9 cellular contexts compared by ENCODE assay signal in genomic region chr18:59902180-59902992, GRCh38. TPM values are rescaled to one million over a fixed set of nuclear protein-coding genes. Genes with fewer than 3 reads are reported as not detected.
DNase-seq lines count a peak whose midpoint lies in the region; ATAC-seq and TF ChIP-seq lines count a peak whose summit lies in the region.
"Had no signal": no experiment of that assay in that cellular context is flagged by ENCODE, and none has a peak within 500 bp of the region (broad histone marks: within the 10 kb centered on the region; RNA-seq: fewer than 3 reads in every experiment).

No MANE protein-coding gene starts in this region.

- no peak for TF ChIP-seq CTCF in heart left ventricle (IDR thresholded peaks at IDR 0.05)

- H3K9ac ChIP-seq in HUES48 (ENCODE audit: low read depth, low read length), result peak overlapping the region; percentile 93

- H3K27ac Mint-ChIP-seq in activated naive CD8-positive, alpha-beta T cell treated with anti-CD3 and anti-CD28 coated beads, Interleukin-2, amount 50 U/mL, for 24 hours, result peak overlapping the region; percentile 97

- peaks cover 45% of the 10 kb centered on the region for H3K36me3 Mint-ChIP-seq in activated naive CD8-positive, alpha-beta T cell treated with anti-CD3 and anti-CD28 coated beads, Interleukin-2, amount 50 U/mL, for 24 hours (ENCODE audit: low read depth)

- DNase-seq in DMS 273 treated with DMSO at 0.1 percent for 48 hours (lab: John Stamatoyannopoulos, UW) (peak; percentile 18), kidney tubule cell (ENCODE audit: low spot score) (peak; percentile 81), NCI-H446 treated with DMSO at 0.1 percent for 48 hours (lab: John Stamatoyannopoulos, UW) (no peak), heart left ventricle (no peak)
- DNase-seq in activated naive CD8-positive, alpha-beta T cell treated with anti-CD3 and anti-CD28 coated beads, Interleukin-2, amount 50 U/mL, for 24 hours, result no peak
- DNase-seq: NCI-H524 treated with DMSO at 0.1 percent for 48 hours had no signal

- no peaks in the 10 kb centered on the region for H3K9me3 Mint-ChIP-seq in activated naive CD8-positive, alpha-beta T cell treated with anti-CD3 and anti-CD28 coated beads, Interleukin-2, amount 50 U/mL, for 24 hours

- TF ChIP-seq POLR2A in heart left ventricle (IDR thresholded peaks at IDR 0.05), result no peak

- H3K27ac ChIP-seq in HUES48 (ENCODE audit: low read depth, low read length) (peak overlapping the region; percentile 42), heart left ventricle (no peak overlapping the region)

- peaks cover 29% of the 10 kb centered on the region for H3K36me3 ChIP-seq in HUES48 (ENCODE audit: control insufficient read depth, insufficient read depth, low read length)
- no peaks in the 10 kb centered on the region for H3K36me3 ChIP-seq in heart left ventricle

- H3K27me3 ChIP-seq in HUES48 (ENCODE audit: control insufficient read depth, insufficient read depth, low read length) (0 out of 2 replicates have a peak, but pooled peaks cover 2% of the 10 kb centered on the region), heart left ventricle (peaks cover 0 to 87% (median 12%) of the 10 kb centered on the region in 9 donors)

- ATAC-seq in activated naive CD8-positive, alpha-beta T cell treated with anti-CD3 and anti-CD28 coated beads, Interleukin-2, amount 50 U/mL, for 24 hours, result peak; percentile 5
- ATAC-seq in HG03342 (IDR thresholded peaks at IDR 0.05; ENCODE audit: unreplicated experiment) (no peak), HG02623 (IDR thresholded peaks at IDR 0.05; ENCODE audit: unreplicated experiment) (no peak), heart left ventricle (no peak)

- H3K4me3 ChIP-seq in HUES48 (ENCODE audit: low read depth, low read length) (peak overlapping the region; percentile 73), heart left ventricle (no peak overlapping the region)

- H3K9me3 ChIP-seq in HUES48 (ENCODE audit: control insufficient read depth, insufficient read depth, low read length) (no peaks in the 10 kb centered on the region), heart left ventricle (no peaks in the 10 kb centered on the region)

- H3K27me3 Mint-ChIP-seq in activated naive CD8-positive, alpha-beta T cell treated with anti-CD3 and anti-CD28 coated beads, Interleukin-2, amount 50 U/mL, for 24 hours, result no peaks in the 10 kb centered on the region

- H3K4me3 Mint-ChIP-seq in activated naive CD8-positive, alpha-beta T cell treated with anti-CD3 and anti-CD28 coated beads, Interleukin-2, amount 50 U/mL, for 24 hours, result peak overlapping the region; percentile 97

- intact Hi-C loops in heart left ventricle (cut with DNase I), result no loop called here

- WGBS in heart left ventricle, 4 donors, result 71 to 80% (median 75%) methylated on average over 8 of the region's 8 CpGs

- H3K4me1 Mint-ChIP-seq in activated naive CD8-positive, alpha-beta T cell treated with anti-CD3 and anti-CD28 coated beads, Interleukin-2, amount 50 U/mL, for 24 hours, result peaks cover 62% of the 10 kb centered on the region

- peaks cover 55% of the 10 kb centered on the region for H3K4me1 ChIP-seq in HUES48 (ENCODE audit: control insufficient read depth, insufficient read depth, low read length)
- H3K4me1 ChIP-seq in heart left ventricle, result peaks cover 0 to 52% (median 15%) of the 10 kb centered on the region in 12 donors

RNA-seq across cellular contexts. Expression of gene PMAIP1, which starts 2.6 kb away (rescaled TPM):
- 1 to 10 TPM in 2 of 9 donors, under 1 TPM in 5, not detected in 2; 0.15 to 1.8 (median 0.37) TPM for total RNA-seq in heart left ventricle
- polyA plus RNA-seq in heart left ventricle, result under 1 TPM; 0.15 to 0.40 TPM

Comparison
In these comparisons a context has a peak if more than half of its experiments do, and no peak if none do; other contexts are left out.
1. DNase-seq: peak in DMS 273 treated with DMSO at 0.1 percent for 48 hours (single experiment) and kidney tubule cell (single experiment); none in activated naive CD8-positive, alpha-beta T cell treated with anti-CD3 and anti-CD28 coated beads, Interleukin-2, amount 50 U/mL, for 24 hours (single experiment), NCI-H446 treated with DMSO at 0.1 percent for 48 hours (single experiment) and heart left ventricle (0 of 5).